Comparison of ENCODE assay signal across 9 cellular contexts in the genomic region with DNA sequence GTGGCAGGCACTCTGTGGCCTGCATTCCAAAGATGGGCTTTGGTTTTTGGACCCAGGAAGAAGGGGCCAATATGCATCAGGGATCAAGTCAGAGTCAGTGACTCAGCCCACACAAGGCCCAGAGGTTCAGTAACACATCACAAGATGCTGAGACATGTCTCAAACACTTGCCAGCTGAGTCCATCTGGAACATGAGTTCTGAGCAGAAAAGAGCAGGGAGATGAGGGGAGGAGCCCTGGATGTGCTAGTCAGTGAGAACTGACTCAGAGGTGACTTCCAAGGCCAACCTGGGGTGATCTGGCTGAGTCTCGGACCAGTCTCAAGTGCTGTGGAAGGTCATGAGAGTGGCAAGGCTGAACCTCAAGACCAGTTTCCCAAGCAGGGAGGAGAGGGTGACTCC.
DNase-seq lines count a peak whose midpoint lies in the region; ATAC-seq and TF ChIP-seq lines count a peak whose summit lies in the region.
"Had no signal": no experiment of that assay in that cellular context is flagged by ENCODE, and none has a peak within 500 bp of the region (broad histone marks: within the 10 kb centered on the region; RNA-seq: fewer than 3 reads in every experiment).

No MANE protein-coding gene starts in this region.

- H3K4me3 ChIP-seq in lower leg skin (ENCODE audit: low read depth, poor library complexity, severe bottlenecking) (no peak overlapping the region), tibial nerve (no peak overlapping the region)

- 30 to 36% methylated on average over 1 of the region's 1 CpG for WGBS in lower leg skin, 2 donors
- WGBS in tibial nerve, 2 donors: 62 to 75% methylated on average over 1 of the region's 1 CpG

- no peak for TF ChIP-seq POLR2A in lower leg skin (IDR thresholded peaks at IDR 0.05)
- TF ChIP-seq POLR2A in tibial nerve (IDR thresholded peaks at IDR 0.05): peak in 1 of 2 donors; percentile 11

- TF ChIP-seq CTCF in lower leg skin (IDR thresholded peaks at IDR 0.05) (no peak), tibial nerve (IDR thresholded peaks at IDR 0.05) (no peak)

- ATAC-seq in HG02678 (IDR thresholded peaks at IDR 0.05; ENCODE audit: unreplicated experiment): no peak
- ATAC-seq: activated CD4-positive, CD25-positive, alpha-beta regulatory T cell treated with anti-CD3 and anti-CD28 coated beads, Interleukin-2, amount 50 U/mL, for 24 hours had no signal

- DNase-seq in NCI-H1694 (lab: John Stamatoyannopoulos, UW) (peak; percentile 4), NCI-H1694 treated with DMSO at 0.1 percent for 48 hours (lab: John Stamatoyannopoulos, UW) (no peak), cerebellar cortex (ENCODE audit: low spot score) (peak; percentile 5), lower leg skin (ENCODE audit: low spot score in 2 of 2) (peak; percentile 92 to 93), tibial nerve (ENCODE audit: low spot score in 2 of 2) (peak; percentile 61 to 90), SHP77 treated with DMSO at 0.1 percent for 48 hours (lab: John Stamatoyannopoulos, UW) (no peak), retina (no peak)

- H3K27me3 ChIP-seq in tibial nerve: no peaks in the 10 kb centered on the region

- peak overlapping the region in 3 of 4 donors; percentile 59 to 85 (median 76) for H3K27ac ChIP-seq in tibial nerve

- TF ChIP-seq EP300 in tibial nerve (IDR thresholded peaks at IDR 0.05): peak in 1 of 2 donors; percentile 92

- intact Hi-C loops in lower leg skin (cut with DNase I; ENCODE audit: low total_unique reads): no loop called here

- no peaks in the 10 kb centered on the region for H3K36me3 ChIP-seq in tibial nerve

- no peaks in the 10 kb centered on the region for H3K9me3 ChIP-seq in tibial nerve

- peaks cover 0 to 22% (median 15%) of the 10 kb centered on the region in 4 donors for H3K4me1 ChIP-seq in tibial nerve

Comparison
In these comparisons a context has a peak if more than half of its experiments do, and no peak if none do; other contexts are left out.
1. DNase-seq: peak in NCI-H1694 (single experiment), cerebellar cortex (single experiment), lower leg skin (2 of 2) and tibial nerve (2 of 2); none in NCI-H1694 treated with DMSO at 0.1 percent for 48 hours (single experiment), SHP77 treated with DMSO at 0.1 percent for 48 hours (single experiment) and retina (single experiment).